Comparison of ENCODE assay signal across 13 cellular contexts in genomic region chr5:39201160-39201794, GRCh38. TPM values are rescaled to one million over a fixed set of nuclear protein-coding genes. Genes with fewer than 3 reads are reported as not detected.
DNase-seq lines count a peak whose midpoint lies in the region; ATAC-seq and TF ChIP-seq lines count a peak whose summit lies in the region.
"Had no signal": no experiment of that assay in that cellular context is flagged by ENCODE, and none has a peak within 500 bp of the region (broad histone marks: within the 10 kb centered on the region; RNA-seq: fewer than 3 reads in every experiment).

No MANE protein-coding gene starts in this region.

- H3K4me3 ChIP-seq in esophagus (ENCODE audit: low read depth in 1 of 2, low read length in 2 of 2) (peak overlapping the region; percentile 19 to 26), stomach (peak overlapping the region in 3 of 4 donors; percentile 2 to 19 (median 8)), heart right ventricle (peak overlapping the region in 1 of 10 donors; percentile 48), gastroesophageal sphincter (no peak overlapping the region)
- H3K4me3 ChIP-seq: SK-N-MC had no signal

- TF ChIP-seq EP300 in stomach (IDR thresholded peaks at IDR 0.05) = no peak
- TF ChIP-seq EP300 in gastroesophageal sphincter (IDR thresholded peaks at IDR 0.05) = no peak

- H3K36me3 ChIP-seq in esophagus (ENCODE audit: control insufficient read depth in 2 of 2, insufficient read depth in 2 of 2, low read length in 1 of 2) (no peaks in the 10 kb centered on the region), stomach (no peaks in the 10 kb centered on the region), heart right ventricle (peaks cover 0 to 4% (median 0%) of the 10 kb centered on the region in 9 donors), gastroesophageal sphincter (no peaks in the 10 kb centered on the region)

- no peak for TF ChIP-seq CTCF in stomach (IDR thresholded peaks at IDR 0.05)
- no peak for TF ChIP-seq CTCF in heart right ventricle (IDR thresholded peaks at IDR 0.05)
- no peak for TF ChIP-seq CTCF in gastroesophageal sphincter (IDR thresholded peaks at IDR 0.05)

- intact Hi-C loops in stomach (cut with DNase I; ENCODE audit: low total_unique reads) = no loop called here
- intact Hi-C loops in heart right ventricle (cut with DNase I) = no loop called here

- H3K9me3 ChIP-seq in esophagus (ENCODE audit: control insufficient read depth in 2 of 2, insufficient read depth in 1 of 2, low read depth in 1 of 2, low read length in 1 of 2) = no peaks in the 10 kb centered on the region
- H3K9me3 ChIP-seq in stomach = no peaks in the 10 kb centered on the region
- no peaks in the 10 kb centered on the region for H3K9me3 ChIP-seq in heart right ventricle
- H3K9me3 ChIP-seq in gastroesophageal sphincter = no peaks in the 10 kb centered on the region

- H3K27me3 ChIP-seq in esophagus (ENCODE audit: control insufficient read depth in 1 of 2, insufficient read depth in 2 of 2, low read length in 2 of 2) = no peaks in the 10 kb centered on the region
- H3K27me3 ChIP-seq in stomach = peaks cover 0 to 3% (median 0%) of the 10 kb centered on the region in 3 donors
- H3K27me3 ChIP-seq in heart right ventricle = peaks cover 0 to 14% (median 0%) of the 10 kb centered on the region in 7 donors
- no peaks in the 10 kb centered on the region for H3K27me3 ChIP-seq in gastroesophageal sphincter

- peaks cover 42% of the 10 kb centered on the region for H3K4me1 Mint-ChIP-seq in activated CD8-positive, alpha-beta memory T cell treated with anti-CD3 and anti-CD28 coated beads, Interleukin-2, amount 10 ng/mL, durations not matched to agents 7 days and 5 days

- peak; percentile 18 for ATAC-seq in activated CD8-positive, alpha-beta memory T cell treated with anti-CD3 and anti-CD28 coated beads, Interleukin-2, amount 10 ng/mL, durations not matched to agents 7 days and 5 days
- ATAC-seq in HG02981 (IDR thresholded peaks at IDR 0.05; ENCODE audit: unreplicated experiment) (no peak), heart right ventricle (no peak), gastroesophageal sphincter (no peak)

- peak overlapping the region; percentile 95 for H3K27ac Mint-ChIP-seq in activated CD8-positive, alpha-beta memory T cell treated with anti-CD3 and anti-CD28 coated beads, Interleukin-2, amount 10 ng/mL, durations not matched to agents 7 days and 5 days

- H3K27me3 Mint-ChIP-seq in activated CD8-positive, alpha-beta memory T cell treated with anti-CD3 and anti-CD28 coated beads, Interleukin-2, amount 10 ng/mL, durations not matched to agents 7 days and 5 days = no peaks in the 10 kb centered on the region
- H3K27me3 Mint-ChIP-seq: naive B cell had no signal

- H3K4me1 ChIP-seq in esophagus (ENCODE audit: control insufficient read depth in 2 of 2, insufficient read depth in 2 of 2, low read length in 1 of 2) = peaks cover 0 to 3% of the 10 kb centered on the region in 2 donors
- H3K4me1 ChIP-seq in stomach = peaks cover 0 to 5% (median 0%) of the 10 kb centered on the region in 4 donors
- H3K4me1 ChIP-seq in heart right ventricle = peaks cover 0 to 78% (median 0%) of the 10 kb centered on the region in 9 donors
- H3K4me1 ChIP-seq in gastroesophageal sphincter = no peaks in the 10 kb centered on the region

- CTCF ChIA-PET in activated CD8-positive, alpha-beta memory T cell treated with anti-CD3 and anti-CD28 coated beads, Interleukin-2, amount 10 ng/mL, durations not matched to agents 7 days and 5 days (lab: Charles Lee) = interaction anchor here (1.3 to 5.7 kb wide), 16 partner anchors 10 to 175 kb away, joined by 3 to 51 read pairs (median 8); no protein-coding TSS in a partner anchor

- H3K4me3 Mint-ChIP-seq in activated CD8-positive, alpha-beta memory T cell treated with anti-CD3 and anti-CD28 coated beads, Interleukin-2, amount 10 ng/mL, durations not matched to agents 7 days and 5 days = peak overlapping the region; percentile 97

- no peaks in the 10 kb centered on the region for H3K9me3 Mint-ChIP-seq in activated CD8-positive, alpha-beta memory T cell treated with anti-CD3 and anti-CD28 coated beads, Interleukin-2, amount 10 ng/mL, durations not matched to agents 7 days and 5 days (ENCODE audit: low read depth)
- H3K9me3 Mint-ChIP-seq: naive B cell had no signal

- no peak overlapping the region for H3K27ac ChIP-seq in esophagus (ENCODE audit: low read depth in 2 of 2, low read length in 1 of 2)
- peak overlapping the region in 4 of 5 donors; percentile 26 to 72 (median 50) for H3K27ac ChIP-seq in stomach
- peak overlapping the region in 1 of 10 donors; percentile 81 for H3K27ac ChIP-seq in heart right ventricle
- H3K27ac ChIP-seq in gastroesophageal sphincter = no peak overlapping the region
- H3K27ac ChIP-seq: SK-N-MC had no signal

- WGBS in esophagus, 2 donors = 79 to 80% methylated on average over 1 of the region's 1 CpG
- WGBS in stomach, 5 donors = 50 to 69% (median 61%) methylated on average over 1 of the region's 1 CpG
- WGBS in heart right ventricle, 2 donors = 69 to 74% methylated on average over 1 of the region's 1 CpG
- 60% methylated on average over 1 of the region's 1 CpG; no CpG with 5 or more reads in 1 of the 2 donors for WGBS in gastroesophageal sphincter (ENCODE audit: low coverage in 1 of 2), 2 donors

- peaks cover 46% of the 10 kb centered on the region for H3K36me3 Mint-ChIP-seq in activated CD8-positive, alpha-beta memory T cell treated with anti-CD3 and anti-CD28 coated beads, Interleukin-2, amount 10 ng/mL, durations not matched to agents 7 days and 5 days
- H3K36me3 Mint-ChIP-seq: naive B cell had no signal

- DNase-seq in activated CD8-positive, alpha-beta memory T cell treated with anti-CD3 and anti-CD28 coated beads, Interleukin-2, amount 10 ng/mL, durations not matched to agents 7 days and 5 days = no peak
- no peak for DNase-seq in activated CD8-positive, alpha-beta memory T cell treated with anti-CD3 and anti-CD28 coated beads, Interleukin-2, amount 50 U/mL, for 4 hours
- DNase-seq in SW480 (ENCODE audit: low spot score) (peak; percentile 4), stomach (no peak), heart right ventricle (no peak)
- DNase-seq: MM.1S, naive B cell, NCI-H446 had no signal

- TF ChIP-seq POLR2A in stomach (IDR thresholded peaks at IDR 0.05) (no peak), gastroesophageal sphincter (IDR thresholded peaks at IDR 0.05) (no peak)

RNA-seq across cellular contexts. Expression of gene FYB1, which starts 18.1 kb away (rescaled TPM):
- total RNA-seq in activated CD8-positive, alpha-beta memory T cell treated with anti-CD3 and anti-CD28 coated beads, Interleukin-2, amount 10 ng/mL, durations not matched to agents 7 days and 5 days = 100 to 1,000 TPM; 198 to 270 TPM
- polyA plus RNA-seq in esophagus (1 to 10 TPM in 1 of 2 donors, under 1 TPM in 1; 0.86 to 1.4 TPM), stomach (1 to 10 TPM; 2.0 to 4.7 (median 2.4) TPM), heart right ventricle (1 to 10 TPM in 1 of 2 donors, under 1 TPM in 1; 0.61 to 1.8 TPM)
- total RNA-seq in stomach (10 to 100 TPM in 2 of 5 donors, 1 to 10 TPM in 3; 3.5 to 22.9 (median 9.2) TPM), heart right ventricle (10 to 100 TPM in 1 of 10 donors, 1 to 10 TPM in 9; 1.3 to 33.8 (median 2.6) TPM), gastroesophageal sphincter (1 to 10 TPM; 2.5 to 9.3 (median 5.9) TPM)
- total RNA-seq: fibroblast of lung had no signal
- polyA plus RNA-seq: fibroblast of lung had no signal

Comparison
In these comparisons a context has a peak if more than half of its experiments do, and no peak if none do; other contexts are left out.
1. H3K27ac ChIP-seq: peak in stomach (4 of 5); none in esophagus (0 of 2) and gastroesophageal sphincter (0 of 4).
2. H3K4me3 ChIP-seq: peak in esophagus (2 of 2) and stomach (3 of 4); none in gastroesophageal sphincter (0 of 2).
3. RNA of gene FYB1, which starts 18.1 kb away (total RNA-seq): 198 to 270 TPM in activated CD8-positive, alpha-beta memory T cell treated with anti-CD3 and anti-CD28 coated beads, Interleukin-2, amount 10 ng/mL, durations not matched to agents 7 days and 5 days; 3.5 to 22.9 TPM in stomach, 2.5 to 9.3 TPM in gastroesophageal sphincter and 1.3 to 33.8 TPM in heart right ventricle; every median in the first group is over 4 times any median in the second.